8 cellular contexts compared by ENCODE assay signal in genomic region chr19:43780706-43781525, GRCh38. TPM values are rescaled to one million over a fixed set of nuclear protein-coding genes. Genes with fewer than 3 reads are reported as not detected.
DNase-seq lines count a peak whose midpoint lies in the region; ATAC-seq and TF ChIP-seq lines count a peak whose summit lies in the region.

KCNN4 (minus strand) TSS chr19:43780973; CDS start chr19:43780861, 112 bp downstream.

- ATAC-seq in left ventricle myocardium superior, result no peak

- H3K9ac ChIP-seq in skeletal muscle satellite cell (ENCODE audit: low read depth, low read length), result no peak within 1 kb of the TSS

- H3K27me3 ChIP-seq in GM06990 (replicated peaks; ENCODE audit: control insufficient read depth, insufficient read depth, low read length), result no peaks in the 10 kb centered on the region
- no peaks in the 10 kb centered on the region for H3K27me3 ChIP-seq in HL-60 (ENCODE audit: insufficient read depth, poor library complexity, severe bottlenecking)
- no peaks in the 10 kb centered on the region for H3K27me3 ChIP-seq in skeletal muscle satellite cell (ENCODE audit: control insufficient read depth, insufficient read depth, low read length)

- H3K4me3 ChIP-seq in GM06990 (replicated peaks; ENCODE audit: low read depth, low read length) (peak within 1 kb of the TSS; percentile 87), HL-60 (replicated peaks; ENCODE audit: insufficient read depth, low read length) (peak within 1 kb of the TSS; percentile 78), skeletal muscle satellite cell (ENCODE audit: low read length) (peak within 1 kb of the TSS; percentile 19)

- H3K27ac ChIP-seq in HL-60 (replicated peaks), result peak within 1 kb of the TSS; percentile 97

- intact Hi-C loops in left ventricle myocardium superior (cut with micrococcal nuclease), result no loop called here

- H3K4me2 ChIP-seq in skeletal muscle satellite cell (ENCODE audit: low read length), result peak within 1 kb of the TSS; percentile 43

- DNase-seq in GM06990 (ENCODE audit: extremely low read depth, insufficient read length), result peak; percentile 82
- DNase-seq in HL-60 (ENCODE audit: low read depth in 1 of 2, low spot score in 1 of 2), result peak; percentile 78 to 85
- peak; percentile 36 to 53 (median 51) for DNase-seq in activated CD4-positive, CD25-positive, alpha-beta regulatory T cell (lab: John Stamatoyannopoulos, UW)
- peak; percentile 45 for DNase-seq in dedifferentiated amniotic fluid mesenchymal stem cell (ENCODE audit: extremely low spot score)
- no peak for DNase-seq in ecto neural progenitor cell (ENCODE audit: low spot score)
- no peak for DNase-seq in left ventricle myocardium superior
- DNase-seq in NK-92 treated with Interleukin-12 subunit alpha and Interleukin-12 subunit beta, amount 100 ng/mL, for 24 hours (lab: John Stamatoyannopoulos, UW), result no peak

- no peaks in the 10 kb centered on the region for H3K9me3 ChIP-seq in skeletal muscle satellite cell (replicated peaks; ENCODE audit: low read length)

- H3K36me3 ChIP-seq in GM06990 (ENCODE audit: control insufficient read depth, insufficient read depth, low read length) (no peaks in the 10 kb centered on the region), skeletal muscle satellite cell (ENCODE audit: insufficient read depth, low read length) (no peaks in the 10 kb centered on the region)

- peaks cover 35% of the 10 kb centered on the region for H3K4me1 ChIP-seq in skeletal muscle satellite cell (ENCODE audit: control insufficient read depth, insufficient read depth, low read length)

- TF ChIP-seq CTCF in GM06990 (IDR thresholded peaks at IDR 0.05; ENCODE audit: insufficient read depth, low read length, poor library complexity, severe bottlenecking) (no peak), HL-60 (IDR thresholded peaks at IDR 0.05; ENCODE audit: insufficient read depth, low read length) (no peak)

RNA-seq across cellular contexts. Expression of gene KCNN4, which starts in this region (rescaled TPM):
- 1.7 and 2.0 TPM in 2 replicates for total RNA-seq in skeletal muscle satellite cell (2012; rRNA removed)
- total RNA-seq in left ventricle myocardium superior, result 0.50 TPM

Comparison
In these comparisons a context has a peak if more than half of its experiments do, and no peak if none do; other contexts are left out.
1. DNase-seq: peak in GM06990 (single experiment), HL-60 (2 of 2), activated CD4-positive, CD25-positive, alpha-beta regulatory T cell (4 of 4) and dedifferentiated amniotic fluid mesenchymal stem cell (single experiment); none in ecto neural progenitor cell (single experiment), left ventricle myocardium superior (single experiment) and NK-92 treated with Interleukin-12 subunit alpha and Interleukin-12 subunit beta, amount 100 ng/mL, for 24 hours (single experiment).
2. H3K4me3 ChIP-seq: peak in every context shown above with its lines; median percentile 87 in GM06990; 78 in HL-60; 19 in skeletal muscle satellite cell.